In the genomic region with DNA sequence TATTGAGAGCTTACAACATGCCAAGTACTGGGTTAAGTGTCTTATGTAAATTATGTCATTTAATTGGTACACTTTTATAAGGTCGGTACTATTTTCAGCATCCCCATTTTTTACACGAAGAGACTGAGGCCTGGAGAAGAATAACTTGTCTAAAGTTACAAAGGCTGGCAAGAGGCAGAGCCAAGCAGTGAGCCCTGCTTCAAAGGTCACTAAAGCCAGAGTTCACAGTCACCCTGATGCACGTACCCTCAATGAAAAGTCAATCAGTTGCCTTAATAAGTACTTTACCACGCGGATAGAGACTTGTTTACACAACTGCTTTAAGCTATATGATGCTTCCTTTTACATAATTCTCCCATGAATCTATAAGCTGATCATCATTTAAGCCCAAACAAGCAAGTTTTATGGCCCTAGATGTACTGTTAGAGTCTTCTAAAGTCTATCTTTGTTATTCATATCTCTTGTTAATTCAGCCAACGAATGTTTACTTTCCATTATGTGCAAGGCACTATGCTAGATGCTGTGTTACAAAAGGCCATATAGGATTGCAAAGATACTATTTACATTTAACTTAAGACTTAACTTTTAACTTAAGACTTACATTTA, we compare ENCODE assay signal across 30 cellular contexts.
"Had no signal": no experiment of that assay in that cellular context is flagged by ENCODE, and none has a peak within 500 bp of the region (broad histone marks: within the 10 kb centered on the region; RNA-seq: fewer than 3 reads in every experiment).

No MANE protein-coding gene starts in this region.

- DNase-seq: natural killer cell; occipital lobe; ovary; posterior cingulate gyrus; psoas muscle; right cardiac atrium; right lobe of liver; sigmoid colon; small intestine; stimulated activated CD4-positive, alpha-beta T cell treated with anti-CD3 and anti-CD28 coated beads, Interleukin-15, amount 100 ng/mL, for 24 hours; stimulated activated CD4-positive, alpha-beta T cell treated with anti-CD3 and anti-CD28 coated beads, Interleukin-2, amount 100 ng/mL, for 24 hours; stimulated activated CD4-positive, alpha-beta T cell treated with anti-CD3 and anti-CD28 coated beads, Interleukin-2, amount 100 ng/mL, for 48 hours; stimulated activated CD4-positive, alpha-beta T cell treated with anti-CD3 and anti-CD28 coated beads, Interleukin-4, amount 100 ng/mL, for 4 hours; stimulated activated CD8-positive, alpha-beta memory T cell treated with anti-CD3 and anti-CD28 coated beads, Interleukin-4, amount 100 ng/mL, for 48 hours; stimulated activated naive CD4-positive, alpha-beta T cell; stimulated activated naive CD8-positive, alpha-beta T cell treated with anti-CD3 and anti-CD28 coated beads, Interleukin-15, amount 100 ng/mL, for 72 hours; stimulated activated naive CD8-positive, alpha-beta T cell treated with anti-CD3 and anti-CD28 coated beads, Interleukin-15, Interleukin-2, amounts not matched to agents 100 U/mL and 50 U/mL, for 24 hours; substantia nigra; testis; tibial artery; transverse colon; upper lobe of right lung; uterus had no signal

- H3K4me3 ChIP-seq: neural progenitor cell, ovary, psoas muscle, right lobe of liver, sigmoid colon, suprapubic skin, testis, tibial artery, transverse colon, upper lobe of right lung, uterus had no signal

- ATAC-seq: natural killer cell; psoas muscle; right cardiac atrium; stimulated activated memory B cell treated with anti-CD40 and anti-IgM and Interleukin-4, amounts not matched to agents 10 μg/mL and 1 μg/mL and 100 μg/mL, for 72 hours; stimulated activated naive CD8-positive, alpha-beta T cell treated with anti-CD3 and anti-CD28 coated beads, Interleukin-15, amount 100 ng/mL, for 72 hours; stimulated activated naive CD8-positive, alpha-beta T cell treated with anti-CD3 and anti-CD28 coated beads, Interleukin-15, Interleukin-2, amounts not matched to agents 100 U/mL and 50 U/mL, for 24 hours; upper lobe of right lung had no signal

- H3K9ac ChIP-seq: neural progenitor cell, parathyroid adenoma had no signal

- H3K4me1 ChIP-seq: parathyroid adenoma, psoas muscle, right lobe of liver, sigmoid colon, suprapubic skin, testis, tibial artery, transverse colon, upper lobe of right lung, uterus had no signal

- H3K27me3 ChIP-seq: neural progenitor cell, ovary, right lobe of liver, sigmoid colon, suprapubic skin, testis, tibial artery, transverse colon, upper lobe of right lung, uterus had no signal

- H3K27ac ChIP-seq: neural progenitor cell, ovary, parathyroid adenoma, psoas muscle, right lobe of liver, sigmoid colon, suprapubic skin, testis, tibial artery, transverse colon, upper lobe of right lung, uterus had no signal

- FAIRE-seq: small intestine had no signal

- H3K4me1 Mint-ChIP-seq: natural killer cell; neural progenitor cell; stimulated activated memory B cell treated with anti-CD40 and anti-IgM and Interleukin-4, amounts not matched to agents 10 μg/mL and 1 μg/mL and 100 μg/mL, for 72 hours; stimulated activated naive CD8-positive, alpha-beta T cell treated with anti-CD3 and anti-CD28 coated beads, Interleukin-15, amount 100 ng/mL, for 72 hours had no signal

- H3K4me3 Mint-ChIP-seq: natural killer cell; nephron; neural progenitor cell; stimulated activated memory B cell treated with anti-CD40 and anti-IgM and Interleukin-4, amounts not matched to agents 10 μg/mL and 1 μg/mL and 100 μg/mL, for 72 hours; stimulated activated naive CD8-positive, alpha-beta T cell treated with anti-CD3 and anti-CD28 coated beads, Interleukin-15, amount 100 ng/mL, for 72 hours; type B pancreatic cell had no signal

- H3K27me3 Mint-ChIP-seq: progenitor cell of endocrine pancreas; stimulated activated memory B cell treated with anti-CD40 and anti-IgM and Interleukin-4, amounts not matched to agents 10 μg/mL and 1 μg/mL and 100 μg/mL, for 72 hours; stimulated activated naive CD8-positive, alpha-beta T cell treated with anti-CD3 and anti-CD28 coated beads, Interleukin-15, amount 100 ng/mL, for 72 hours; type B pancreatic cell had no signal

- H3K4me2 ChIP-seq: neural progenitor cell had no signal

- H3K9me3 Mint-ChIP-seq: natural killer cell; nephron; neural progenitor cell; stimulated activated memory B cell treated with anti-CD40 and anti-IgM and Interleukin-4, amounts not matched to agents 10 μg/mL and 1 μg/mL and 100 μg/mL, for 72 hours; stimulated activated naive CD8-positive, alpha-beta T cell treated with anti-CD3 and anti-CD28 coated beads, Interleukin-15, amount 100 ng/mL, for 72 hours; type B pancreatic cell had no signal

- H3K9me3 ChIP-seq: ovary, psoas muscle, right lobe of liver, sigmoid colon, suprapubic skin, testis, tibial artery, transverse colon, upper lobe of right lung, uterus had no signal

- H3K36me3 ChIP-seq: neural progenitor cell, ovary, sigmoid colon, suprapubic skin, tibial artery, uterus had no signal

- H3K79me2 ChIP-seq: parathyroid adenoma had no signal

- H3K27ac Mint-ChIP-seq: natural killer cell; nephron; neural progenitor cell; progenitor cell of endocrine pancreas; stimulated activated memory B cell treated with anti-CD40 and anti-IgM and Interleukin-4, amounts not matched to agents 10 μg/mL and 1 μg/mL and 100 μg/mL, for 72 hours; stimulated activated naive CD8-positive, alpha-beta T cell treated with anti-CD3 and anti-CD28 coated beads, Interleukin-15, amount 100 ng/mL, for 72 hours; type B pancreatic cell had no signal

- H2AFZ ChIP-seq: neural progenitor cell, parathyroid adenoma had no signal
